In genomic region chr5:8209500-8209899, GRCh38 we compare ENCODE assay signal across 23 cellular contexts.
"Had no signal": no experiment of that assay in that cellular context is flagged by ENCODE, and none has a peak within 500 bp of the region (broad histone marks: within the 10 kb centered on the region; RNA-seq: fewer than 3 reads in every experiment).

No MANE protein-coding gene starts in this region.

- ATAC-seq: left ventricle myocardium superior; naive thymus-derived CD8-positive, alpha-beta T cell; psoas muscle; right lobe of liver; stimulated activated naive CD8-positive, alpha-beta T cell treated with anti-CD3 and anti-CD28 coated beads, Interleukin-15, amount 100 ng/mL, for 72 hours had no signal

- FAIRE-seq: endothelial cell of umbilical vein, keratinocyte, small intestine had no signal

- DNase-seq: dermis blood vessel endothelial cell; effector memory CD4-positive, alpha-beta T cell; esophagus squamous epithelium; foreskin melanocyte; glutamatergic neuron; immature natural killer cell; left ventricle myocardium superior; lower lobe of right lung; naive thymus-derived CD8-positive, alpha-beta T cell; nephron progenitor cell; ovary; psoas muscle; retina; right lobe of liver; small intestine; stimulated activated CD4-positive, alpha-beta T cell treated with anti-CD3 and anti-CD28 coated beads, Interleukin-15, amount 100 ng/mL, for 24 hours; stimulated activated CD4-positive, alpha-beta T cell treated with anti-CD3 and anti-CD28 coated beads, Interleukin-4, amount 100 ng/mL, for 1 hour; stimulated activated CD8-positive, alpha-beta memory T cell treated with anti-CD3 and anti-CD28 coated beads, Interleukin-4, amount 100 ng/mL, for 48 hours; stimulated activated naive CD4-positive, alpha-beta T cell; stimulated activated naive CD8-positive, alpha-beta T cell treated with anti-CD3 and anti-CD28 coated beads, Interleukin-15, amount 100 ng/mL, for 72 hours; thyroid gland had no signal
